In the genomic region with DNA sequence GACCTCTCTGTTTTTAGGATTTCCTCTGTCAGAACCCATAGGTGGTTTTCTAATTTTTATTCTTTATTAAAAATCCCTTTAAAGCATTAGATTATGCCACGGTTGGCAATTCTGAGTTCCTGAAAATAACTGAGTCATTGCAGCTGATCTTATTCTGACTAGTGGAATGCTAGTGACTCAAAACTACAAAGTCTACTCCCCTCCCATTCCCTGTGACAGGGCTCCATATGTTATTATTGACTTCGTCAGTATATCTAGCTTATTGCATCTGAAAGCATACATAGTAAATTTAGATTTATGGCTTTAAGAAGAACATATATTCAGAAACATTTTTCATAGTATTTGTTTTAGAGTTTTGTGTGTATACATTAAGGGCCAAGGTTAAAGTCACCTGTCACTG, we compare ENCODE assay signal across 15 cellular contexts. TPM values are rescaled to one million over a fixed set of nuclear protein-coding genes. Genes with fewer than 3 reads are reported as not detected.
DNase-seq lines count a peak whose midpoint lies in the region; ATAC-seq and TF ChIP-seq lines count a peak whose summit lies in the region.
"Had no signal": no experiment of that assay in that cellular context is flagged by ENCODE, and none has a peak within 500 bp of the region (broad histone marks: within the 10 kb centered on the region; RNA-seq: fewer than 3 reads in every experiment).

No MANE protein-coding gene starts in this region.

- no peaks in the 10 kb centered on the region for H3K36me3 ChIP-seq in psoas muscle (ENCODE audit: insufficient read depth in 1 of 2, low read depth in 1 of 2)
- H3K36me3 ChIP-seq: right atrium auricular region, SJCRH30 had no signal

- no peak overlapping the region for H3K4me3 ChIP-seq in psoas muscle
- H3K4me3 ChIP-seq: right atrium auricular region, SJCRH30 had no signal

- peaks cover 17% of the 10 kb centered on the region for H3K4me1 ChIP-seq in psoas muscle
- H3K4me1 ChIP-seq: SJCRH30 had no signal

- no peaks in the 10 kb centered on the region for H3K9me3 ChIP-seq in psoas muscle
- H3K9me3 ChIP-seq: right atrium auricular region had no signal

- DNase-seq in EH (ENCODE audit: low read depth) (peak; percentile 78), RKO (ENCODE audit: low spot score) (peak; percentile 81), epithelial cell of prostate (ENCODE audit: low read depth, low spot score) (no peak), psoas muscle (no peak), amygdala (lab: John Stamatoyannopoulos, UW) (no peak), ureter (ENCODE audit: low spot score) (no peak), mucosa of gallbladder (ENCODE audit: low spot score) (no peak), T-helper 9 cell (no peak)
- DNase-seq: activated CD4-positive, alpha-beta T cell treated with anti-CD3 and anti-CD28 coated beads for 48 hours; activated effector memory CD4-positive, alpha-beta T cell treated with Interleukin-2 at 50 U/mL for 16 hours; cortex of kidney; midbrain; NCI-H524 treated with DMSO at 0.1 percent for 48 hours; SJCRH30 had no signal

- no peak for TF ChIP-seq CTCF in psoas muscle (IDR thresholded peaks at IDR 0.05)

- no peaks in the 10 kb centered on the region for H3K27me3 ChIP-seq in psoas muscle (ENCODE audit: insufficient read depth in 3 of 3, low read length in 2 of 3)
- H3K27me3 ChIP-seq: right atrium auricular region, SJCRH30 had no signal

- peak; percentile 68 to 93 (median 84) for ATAC-seq in psoas muscle

- intact Hi-C loops in psoas muscle (cut with DNase I): no loop called here

- H3K27ac ChIP-seq in epithelial cell of prostate (peak overlapping the region; percentile 90), psoas muscle (peak overlapping the region; percentile 1)
- H3K27ac ChIP-seq: SJCRH30 had no signal

- whole genome bisulfite sequencing in psoas muscle, 3 donors: 51 to 80% (median 78%) methylated on average over 2 of the region's 2 CpGs

RNA-seq across cellular contexts. Expression of a gene that starts 38.5 kb away (rescaled TPM):
- total RNA-seq in psoas muscle (10 to 100 TPM; 17.7 to 35.8 (median 25.2) TPM), ureter (34.6 TPM), mucosa of gallbladder (41.0 TPM)
- polyA plus RNA-seq in psoas muscle: 10 to 100 TPM in 1 of 3 donors, 1 to 10 TPM in 2; 9.5 to 20.4 (median 9.6) TPM

Comparison
In these comparisons a context has a peak if more than half of its experiments do, and no peak if none do; other contexts are left out.
1. DNase-seq: peak in EH (single experiment) and RKO (single experiment); none in epithelial cell of prostate (single experiment), psoas muscle (0 of 2), amygdala (0 of 56), ureter (single experiment), mucosa of gallbladder (single experiment) and T-helper 9 cell (single experiment).